In genomic region chr3:61357902-61358301, GRCh38 we compare ENCODE assay signal across 16 cellular contexts.
DNase-seq lines count a peak whose midpoint lies in the region; ATAC-seq and TF ChIP-seq lines count a peak whose summit lies in the region.
"Had no signal": no experiment of that assay in that cellular context is flagged by ENCODE, and none has a peak within 500 bp of the region (broad histone marks: within the 10 kb centered on the region; RNA-seq: fewer than 3 reads in every experiment).

No MANE protein-coding gene starts in this region.

- no peak overlapping the region for H3K4me3 ChIP-seq in spleen
- H3K4me3 ChIP-seq: GM23248 had no signal

- WGBS in spleen, 5 donors, result 64 to 91% (median 85%) methylated on average over 1 of the region's 1 CpG

- no peaks in the 10 kb centered on the region for H3K9me3 ChIP-seq in spleen
- H3K9me3 ChIP-seq: Caco-2 had no signal

- peak overlapping the region in 5 of 8 donors; percentile 1 to 41 (median 28) for H3K27ac ChIP-seq in spleen
- H3K27ac ChIP-seq: GM23248 had no signal

- H3K27me3 ChIP-seq in spleen (replicated peaks in 1 of 7), result no peaks in the 10 kb centered on the region

- peaks cover 0 to 17% (median 8%) of the 10 kb centered on the region in 6 donors for H3K4me1 ChIP-seq in spleen
- H3K4me1 ChIP-seq: Caco-2 had no signal

- TF ChIP-seq CTCF in spleen (IDR thresholded peaks at IDR 0.05 in 8 of 11, conservative IDR thresholded peaks at IDR 0.05 in 3 of 11), result no peak

- H3K36me3 ChIP-seq in spleen, result no peaks in the 10 kb centered on the region

- intact Hi-C loops in spleen (cut with DNase I; ENCODE audit: low total_unique reads), result no loop called here

- ATAC-seq in GM19328 (IDR thresholded peaks at IDR 0.05; ENCODE audit: unreplicated experiment) (peak; percentile 4), HG02970 (IDR thresholded peaks at IDR 0.05; ENCODE audit: low FRiP score, unreplicated experiment) (peak; percentile 6), HG03196 (IDR thresholded peaks at IDR 0.05; ENCODE audit: unreplicated experiment) (no peak), left lobe of liver (no peak)
- ATAC-seq: HCT116 had no signal

- DNase-seq in SK-N-DZ (ENCODE audit: low spot score) (peak; percentile 70), spleen (no peak), left lobe of liver (ENCODE audit: low spot score) (no peak)
- no peak for DNase-seq in activated CD8-positive, alpha-beta memory T cell treated with anti-CD3 and anti-CD28 coated beads, Interleukin-2, amount 50 U/mL, for 4 hours
- DNase-seq: Caco-2; CD4-positive, CD25-positive, alpha-beta regulatory T cell; GM23248; IMR-90; Kasumi-1; NCI-H2107; NCI-H226; NCI-H524 treated with DMSO at 0.1 percent for 48 hours had no signal

- TF ChIP-seq POLR2A in spleen (IDR thresholded peaks at IDR 0.05), result no peak

Comparison
In these comparisons a context has a peak if more than half of its experiments do, and no peak if none do; other contexts are left out.
1. ATAC-seq: peak in GM19328 (single experiment) and HG02970 (single experiment); none in HG03196 (single experiment) and left lobe of liver (single experiment).